8 cellular contexts compared by ENCODE assay signal in genomic region chr19:48169585-48169973, GRCh38. TPM values are rescaled to one million over a fixed set of nuclear protein-coding genes. Genes with fewer than 3 reads are reported as not detected.
DNase-seq lines count a peak whose midpoint lies in the region; ATAC-seq and TF ChIP-seq lines count a peak whose summit lies in the region.

No MANE protein-coding gene starts in this region.

- H3K79me2 ChIP-seq in PC-9 (ENCODE audit: low read depth): peaks cover 57% of the 10 kb centered on the region

- POLR2A ChIA-PET in PC-9 (lab: Charles Lee; ENCODE audit: unreplicated experiment): interaction anchor here (0.5 to 1.9 kb wide), 9 partner anchors 34 to 761 kb away, joined by 3 to 32 read pairs (median 7); partner anchors contain the start of gene PLA2G4C

- TF ChIP-seq CTCF in 22Rv1 (IDR thresholded peaks at IDR 0.05) (no peak), PC-9 (conservative IDR thresholded peaks at IDR 0.05) (no peak), nephron (IDR thresholded peaks at IDR 0.05; ENCODE audit: unreplicated experiment in 3 of 3) (no peak)

- CTCF ChIA-PET in PC-9 (lab: Charles Lee): interaction anchor here (0.6 to 1.0 kb wide), 6 partner anchors 16 to 824 kb away, joined by 3 to 14 read pairs (median 8); partner anchors contain the start of gene RUVBL2

- H3K9ac ChIP-seq in HUES64 (ENCODE audit: low read depth, low read length): peak overlapping the region; percentile 98; the same call in 1 of the 2 replicates

- no peaks in the 10 kb centered on the region for H3K27me3 ChIP-seq in HUES64 (ENCODE audit: insufficient read depth, low read length)
- no peaks in the 10 kb centered on the region for H3K27me3 ChIP-seq in PC-9 (ENCODE audit: insufficient read depth, low read depth)

- H3K4me1 Mint-ChIP-seq in nephron: peaks cover 11% of the 10 kb centered on the region

- peak overlapping the region; percentile 79 for H3K4me2 ChIP-seq in PC-9

- intact Hi-C loops in PC-9 (cut with micrococcal nuclease; ENCODE audit: unreplicated experiment): no loop called here

- H3K9me3 ChIP-seq in HUES64 (ENCODE audit: insufficient read depth, low read depth, low read length) (no peaks in the 10 kb centered on the region), PC-9 (ENCODE audit: insufficient read depth, low read depth) (no peaks in the 10 kb centered on the region)

- H3F3A ChIP-seq in PC-9 (ENCODE audit: insufficient read depth, low read depth): peaks cover 10% of the 10 kb centered on the region; the same call in 1 of the 2 replicates

- H3K27ac ChIP-seq in 22Rv1 (peak overlapping the region; percentile 92), HUES64 (ENCODE audit: low read depth, low read length) (peak overlapping the region; percentile 96), PC-9 (no peak overlapping the region)

- peaks cover 27% of the 10 kb centered on the region for H3K36me3 ChIP-seq in HUES64 (ENCODE audit: insufficient read depth, low read length)
- peaks cover 16% of the 10 kb centered on the region; the same call in 1 of the 2 replicates for H3K36me3 ChIP-seq in PC-9 (ENCODE audit: low read depth)

- 0% methylated on average over 15 of the region's 16 CpGs for WGBS in HUES64

- no peaks in the 10 kb centered on the region for H3K9me3 Mint-ChIP-seq in nephron

- H2AFZ ChIP-seq in PC-9: peak overlapping the region; percentile 100

- H3K27ac Mint-ChIP-seq in nephron: peak overlapping the region; percentile 89 to 97 (median 92)

- peaks cover 24% of the 10 kb centered on the region for H3K36me3 Mint-ChIP-seq in nephron (ENCODE audit: low read depth)

- ATAC-seq in GM18909 (IDR thresholded peaks at IDR 0.05; ENCODE audit: poor library complexity, unreplicated experiment): peak; percentile 11
- ATAC-seq in stimulated activated naive CD8-positive, alpha-beta T cell treated with anti-CD3 and anti-CD28 coated beads, Interleukin-15, Interleukin-2, amounts not matched to agents 100 U/mL and 50 U/mL, for 24 hours: peak; percentile 14

- peak overlapping the region; percentile 89 to 97 (median 90) for H3K4me3 Mint-ChIP-seq in nephron

- BruUV-seq in PC-9 (replicated peaks; lab: Mats Ljungman, UMichigan): no TSS peak

- no peaks in the 10 kb centered on the region; the same call in 1 of the 2 replicates for H4K20me1 ChIP-seq in PC-9 (ENCODE audit: insufficient read depth)

- DNase-seq in PC-9 (peak; percentile 72 to 86), activated T-helper 1 cell treated with Interleukin-2 at 50 U/mL for 16 hours (ENCODE audit: low read depth) (peak; percentile 88), fibroblast of gingiva (ENCODE audit: low read depth) (peak; percentile 24)
- peak; percentile 94 for DNase-seq in stimulated activated naive CD8-positive, alpha-beta T cell treated with anti-CD3 and anti-CD28 coated beads, Interleukin-15, Interleukin-2, amounts not matched to agents 100 U/mL and 50 U/mL, for 24 hours

- no peaks in the 10 kb centered on the region for H3K27me3 Mint-ChIP-seq in nephron (ENCODE audit: low read depth)

- H3K4me3 ChIP-seq in HUES64 (ENCODE audit: low read length): peak overlapping the region; percentile 98
- peak overlapping the region; percentile 96 for H3K4me3 ChIP-seq in PC-9

- no peaks in the 10 kb centered on the region for H3K9me2 ChIP-seq in PC-9 (ENCODE audit: insufficient read depth)

- H3K4me1 ChIP-seq in HUES64 (ENCODE audit: insufficient read depth, low read length): no peaks in the 10 kb centered on the region; the same call in none of the 2 replicates
- peaks cover 17% of the 10 kb centered on the region for H3K4me1 ChIP-seq in PC-9 (replicated peaks; ENCODE audit: insufficient read depth)

RNA-seq across cellular contexts. Expression of gene LIG1, which starts 0.6 kb away (rescaled TPM):
- 80.5 TPM for polyA plus RNA-seq in HUES64 (2013, experiment 1 of 2)
- 73.7 TPM for polyA plus RNA-seq in HUES64 (2013, experiment 2 of 2)
- total RNA-seq in PC-9 (2021): 109 and 116 TPM in 2 replicates

RNA-seq across cellular contexts. Expression of gene ZSWIM9, which starts 0.9 kb away (rescaled TPM):
- 5.1 TPM for polyA plus RNA-seq in HUES64 (2013, experiment 1 of 2)
- 6.9 TPM for polyA plus RNA-seq in HUES64 (2013, experiment 2 of 2)
- 8.3 and 12.0 TPM in 2 replicates for total RNA-seq in PC-9 (2021)

RNA-seq across cellular contexts. Expression of gene PLA2G4C, which starts 59.0 kb away (rescaled TPM):
- 2.8 TPM for polyA plus RNA-seq in HUES64 (2013, experiment 1 of 2)
- 4.1 TPM for polyA plus RNA-seq in HUES64 (2013, experiment 2 of 2)
- 1.2 TPM in 1 of 2 replicates, not detected in the other for total RNA-seq in PC-9 (2021)

Comparison
In these comparisons a context has a peak if more than half of its experiments do, and no peak if none do; other contexts are left out.
1. DNase-seq: peak in every context shown above with its lines; median percentile 94 in stimulated activated naive CD8-positive, alpha-beta T cell treated with anti-CD3 and anti-CD28 coated beads, Interleukin-15, Interleukin-2, amounts not matched to agents 100 U/mL and 50 U/mL, for 24 hours; 88 in activated T-helper 1 cell treated with Interleukin-2 at 50 U/mL for 16 hours; 79 in PC-9; 24 in fibroblast of gingiva.